In the genomic region with DNA sequence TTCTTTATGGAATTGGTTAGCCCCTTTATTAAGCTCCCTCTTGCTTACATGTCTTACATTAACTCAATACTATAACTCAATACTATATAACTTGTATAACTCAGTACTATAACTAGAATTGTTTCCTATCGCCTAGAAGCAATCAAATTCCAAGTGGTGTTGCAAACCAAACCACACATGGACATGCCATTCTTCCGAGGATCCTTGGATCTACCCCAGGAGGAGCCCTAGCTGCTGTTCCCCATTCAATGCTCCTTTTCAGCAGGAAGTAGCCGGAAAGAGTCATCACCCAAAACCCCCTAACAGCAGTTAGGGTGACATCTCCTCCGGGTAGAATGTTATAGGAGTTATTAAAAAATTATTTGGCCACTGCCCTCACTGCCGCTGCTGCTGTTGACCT, we compare ENCODE assay signal across 14 cellular contexts. TPM values are rescaled to one million over a fixed set of nuclear protein-coding genes. Genes with fewer than 3 reads are reported as not detected.
"Had no signal": no experiment of that assay in that cellular context is flagged by ENCODE, and none has a peak within 500 bp of the region (broad histone marks: within the 10 kb centered on the region; RNA-seq: fewer than 3 reads in every experiment).

No MANE protein-coding gene starts in this region.

- H3K9me3 ChIP-seq: esophagus squamous epithelium, right atrium auricular region, tibial nerve had no signal

- H3K4me1 ChIP-seq: esophagus squamous epithelium had no signal

- H3K27me3 Mint-ChIP-seq: activated CD4-positive, alpha-beta T cell treated with anti-CD3 and anti-CD28 coated beads for 36 hours; activated T-helper 17 cell treated with anti-CD3 and anti-CD28 coated beads, Interleukin-2, amount 50 U/mL, for 72 hours; stimulated activated naive B cell treated with anti-CD40 and anti-IgM and Interleukin-4, amounts not matched to agents 10 μg/mL and 1 μg/mL and 100 μg/mL, for 72 hours had no signal

- ATAC-seq: activated CD4-positive, alpha-beta T cell treated with anti-CD3 and anti-CD28 coated beads for 36 hours; activated T-helper 17 cell treated with anti-CD3 and anti-CD28 coated beads, Interleukin-2, amount 50 U/mL, for 72 hours; stimulated activated naive B cell treated with anti-CD40 and anti-IgM and Interleukin-4, amounts not matched to agents 10 μg/mL and 1 μg/mL and 100 μg/mL, for 72 hours had no signal

- H3K36me3 Mint-ChIP-seq: mesothelial cell of epicardium had no signal

- H3K27ac ChIP-seq: esophagus squamous epithelium, right atrium auricular region, tibial nerve had no signal

- H3K36me3 ChIP-seq: esophagus squamous epithelium, right atrium auricular region, tibial nerve had no signal

- DNase-seq: activated CD4-positive, alpha-beta T cell treated with anti-CD3 and anti-CD28 coated beads for 36 hours; activated naive CD4-positive, alpha-beta T cell treated with anti-CD3 and anti-CD28 coated beads for 36 hours; esophagus squamous epithelium; hippocampal formation; kidney glomerular epithelial cell; posterior cingulate gyrus; stimulated activated naive B cell treated with anti-CD40 and anti-IgM and Interleukin-4, amounts not matched to agents 10 μg/mL and 1 μg/mL and 100 μg/mL, for 72 hours; T1000 had no signal

- H3K27me3 ChIP-seq: esophagus squamous epithelium, right atrium auricular region, tibial nerve had no signal

- H3K27ac Mint-ChIP-seq: activated CD4-positive, alpha-beta T cell treated with anti-CD3 and anti-CD28 coated beads for 36 hours; activated naive CD4-positive, alpha-beta T cell treated with anti-CD3 and anti-CD28 coated beads for 36 hours; activated T-helper 17 cell treated with anti-CD3 and anti-CD28 coated beads, Interleukin-2, amount 50 U/mL, for 72 hours; mesothelial cell of epicardium; stimulated activated naive B cell treated with anti-CD40 and anti-IgM and Interleukin-4, amounts not matched to agents 10 μg/mL and 1 μg/mL and 100 μg/mL, for 72 hours had no signal

- H3K4me3 ChIP-seq: esophagus squamous epithelium, right atrium auricular region, smooth muscle cell, tibial nerve had no signal

- H3K4me3 Mint-ChIP-seq: activated CD4-positive, alpha-beta T cell treated with anti-CD3 and anti-CD28 coated beads for 36 hours; activated naive CD4-positive, alpha-beta T cell treated with anti-CD3 and anti-CD28 coated beads for 36 hours; activated T-helper 17 cell treated with anti-CD3 and anti-CD28 coated beads, Interleukin-2, amount 50 U/mL, for 72 hours; mesothelial cell of epicardium; stimulated activated naive B cell treated with anti-CD40 and anti-IgM and Interleukin-4, amounts not matched to agents 10 μg/mL and 1 μg/mL and 100 μg/mL, for 72 hours had no signal

- H3K9me3 Mint-ChIP-seq: activated naive CD4-positive, alpha-beta T cell treated with anti-CD3 and anti-CD28 coated beads for 36 hours; activated T-helper 17 cell treated with anti-CD3 and anti-CD28 coated beads, Interleukin-2, amount 50 U/mL, for 72 hours; mesothelial cell of epicardium; stimulated activated naive B cell treated with anti-CD40 and anti-IgM and Interleukin-4, amounts not matched to agents 10 μg/mL and 1 μg/mL and 100 μg/mL, for 72 hours had no signal

RNA-seq across cellular contexts. Expression of gene PLN, which starts 40.5 kb away (rescaled TPM):
- total RNA-seq: activated CD4-positive, alpha-beta T cell treated with anti-CD3 and anti-CD28 coated beads for 36 hours; activated naive CD4-positive, alpha-beta T cell treated with anti-CD3 and anti-CD28 coated beads for 36 hours; dermis microvascular lymphatic vessel endothelial cell had no signal
